10 cellular contexts compared by ENCODE assay signal in the genomic region with DNA sequence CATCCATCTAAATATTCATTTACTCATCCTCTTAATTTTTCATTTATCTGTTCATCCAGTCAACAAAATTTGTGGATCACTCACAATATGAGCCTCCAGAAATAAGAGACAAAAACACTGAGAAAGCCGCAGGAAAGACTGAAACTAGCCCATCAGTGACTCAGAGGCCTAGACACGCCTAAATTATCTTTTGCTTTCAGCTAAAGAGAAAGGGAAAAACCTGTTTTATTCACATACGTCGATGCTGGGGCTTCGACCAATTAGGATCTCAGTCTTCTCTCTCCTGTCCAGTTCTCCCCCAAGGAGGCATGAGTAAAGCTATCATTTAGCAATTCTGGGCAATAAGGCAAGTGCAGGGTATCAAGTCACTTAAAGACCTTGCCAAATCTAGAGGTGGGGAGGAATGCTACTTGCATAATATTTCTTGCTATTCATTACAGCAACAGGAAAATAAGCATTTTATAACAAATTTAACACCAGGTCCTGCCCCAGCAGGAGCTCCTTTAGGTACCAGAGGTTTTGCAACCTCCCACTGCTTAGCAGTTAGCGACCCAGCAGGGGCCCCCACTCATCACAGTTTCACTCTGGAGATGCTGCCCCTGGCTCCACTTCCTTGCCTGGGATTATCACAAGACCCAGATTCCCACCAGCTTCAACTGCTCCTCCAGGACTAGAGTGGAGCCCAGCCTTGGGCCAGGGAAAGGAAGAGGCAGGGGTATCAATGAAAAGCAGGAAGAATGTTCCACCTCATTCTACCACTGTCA. TPM values are rescaled to one million over a fixed set of nuclear protein-coding genes. Genes with fewer than 3 reads are reported as not detected.
DNase-seq lines count a peak whose midpoint lies in the region; ATAC-seq, FAIRE-seq and TF ChIP-seq lines count a peak whose summit lies in the region.
"Had no signal": no experiment of that assay in that cellular context is flagged by ENCODE, and none has a peak within 500 bp of the region (broad histone marks: within the 10 kb centered on the region; RNA-seq: fewer than 3 reads in every experiment).

No MANE protein-coding gene starts in this region.

- H2BK120ac ChIP-seq in mesendoderm (ENCODE audit: low read depth, low read length): no peak overlapping the region

- H3K4me2 ChIP-seq in mesendoderm (ENCODE audit: low read length): no peak overlapping the region

- in situ Hi-C loops in GM13977 (cut with MboI; ENCODE audit: low pct_unique_long_range_greater_than_20kb, low sequenced_read_pairs, unreplicated experiment): no loop called here

- H3K18ac ChIP-seq in mesendoderm (ENCODE audit: low read length): peak overlapping the region; percentile 8

- H3K79me2 ChIP-seq in mesendoderm (ENCODE audit: control insufficient read depth, insufficient read depth, low read length): no peaks in the 10 kb centered on the region

- no CpG with 5 or more reads among the region's 6 CpGs for WGBS in mesendoderm (ENCODE audit: extremely low coverage, insufficient coverage, low lambda C conversion rate)
- 38 to 60% (median 41%) methylated on average over 6 of the region's 6 CpGs for WGBS in small intestine, 3 donors

- H3K27me3 ChIP-seq in mesendoderm (ENCODE audit: insufficient read depth, low read length, poor library complexity): no peaks in the 10 kb centered on the region
- H3K27me3 ChIP-seq in small intestine (ENCODE audit: control insufficient read depth in 2 of 2, insufficient read depth in 2 of 2, low read length in 2 of 2): no peaks in the 10 kb centered on the region

- peak; percentile 56 for DNase-seq in GM13977 (ENCODE audit: low spot score)
- peak; percentile 24 for DNase-seq in RPMI7951 (ENCODE audit: low read depth)
- DNase-seq in mesendoderm: peak; percentile 79
- no peak for DNase-seq in urothelium cell line (ENCODE audit: low spot score)
- no peak for DNase-seq in small intestine
- DNase-seq: EL, foreskin fibroblast, NCI-H82 had no signal

- H3K4me3 ChIP-seq in mesendoderm (ENCODE audit: low read length): no peak overlapping the region
- no peak overlapping the region for H3K4me3 ChIP-seq in small intestine (ENCODE audit: low read depth in 1 of 2, low read length in 2 of 2)

- no peak for TF ChIP-seq CTCF in GM13977 (IDR thresholded peaks at IDR 0.05; ENCODE audit: extremely low read depth, insufficient read depth, missing control alignments)

- no peak overlapping the region for H3K9ac ChIP-seq in mesendoderm (ENCODE audit: low read length)

- no peak overlapping the region for H4K8ac ChIP-seq in mesendoderm (ENCODE audit: low read depth, low read length)

- no peaks in the 10 kb centered on the region for H3K79me1 ChIP-seq in mesendoderm (ENCODE audit: low read length)

- ATAC-seq in GM21576 (IDR thresholded peaks at IDR 0.05; ENCODE audit: unreplicated experiment) (peak; percentile 61), HG02571 (IDR thresholded peaks at IDR 0.05; ENCODE audit: unreplicated experiment) (no peak)

- FAIRE-seq in urothelium cell line (lab: Jason Lieb, UNC): no peak
- FAIRE-seq in small intestine (lab: Jason Lieb, UNC): no peak

- H2AK5ac ChIP-seq in mesendoderm (ENCODE audit: low read length): no peak overlapping the region

- no peaks in the 10 kb centered on the region for H3K36me3 ChIP-seq in mesendoderm (ENCODE audit: control insufficient read depth, insufficient read depth, low read length)
- H3K36me3 ChIP-seq in small intestine (ENCODE audit: control insufficient read depth in 2 of 2, insufficient read depth in 2 of 2, low read length in 2 of 2): no peaks in the 10 kb centered on the region

- peak overlapping the region; percentile 55 for H2BK5ac ChIP-seq in mesendoderm (ENCODE audit: low read length)

- H4K5ac ChIP-seq in mesendoderm (ENCODE audit: low read length): no peak overlapping the region

- H3K4me1 ChIP-seq in mesendoderm (ENCODE audit: control insufficient read depth, low read depth, low read length) (peaks cover 16% of the 10 kb centered on the region), small intestine (ENCODE audit: control insufficient read depth in 2 of 2, insufficient read depth in 1 of 2, low read depth in 1 of 2, low read length in 1 of 2) (no peaks in the 10 kb centered on the region)

- H3K4ac ChIP-seq in mesendoderm (ENCODE audit: low read depth, low read length): peak overlapping the region; percentile 83

- H3K23ac ChIP-seq in mesendoderm (ENCODE audit: low read length): no peak overlapping the region

- peaks cover 2% of the 10 kb centered on the region for H3K9me3 ChIP-seq in small intestine (ENCODE audit: control insufficient read depth, low read depth)

- H3K27ac ChIP-seq in mesendoderm (ENCODE audit: low read depth, low read length): peak overlapping the region; percentile 4
- H3K27ac ChIP-seq in small intestine (ENCODE audit: low read depth in 1 of 2, low read length in 1 of 2): no peak overlapping the region

- H3K56ac ChIP-seq in mesendoderm (ENCODE audit: low read length): peak overlapping the region; percentile 8

- no peak overlapping the region for H2BK15ac ChIP-seq in mesendoderm (replicated peaks; ENCODE audit: low read depth)

RNA-seq across cellular contexts. Expression of gene TMEM154, which starts 30.1 kb away (rescaled TPM):
- total RNA-seq in RPMI7951 (2014; rRNA removed; shearing (Covaris generic)): 0.59 and 0.60 TPM in 2 replicates
- polyA plus RNA-seq in mesendoderm (2013, experiment 1 of 2): 12.8 TPM
- polyA plus RNA-seq in mesendoderm (2013, experiment 2 of 2): 11.9 TPM
- polyA plus RNA-seq in small intestine: 1 to 10 TPM in 1 of 3 donors, under 1 TPM in 2; under 0.01 to 3.8 (median 0.95) TPM

Comparison
In these comparisons a context has a peak if more than half of its experiments do, and no peak if none do; other contexts are left out.
1. DNase-seq: peak in GM13977 (single experiment), RPMI7951 (single experiment) and mesendoderm (single experiment); none in urothelium cell line (single experiment) and small intestine (single experiment).